12 cellular contexts compared by ENCODE assay signal in genomic region chr9:32069169-32069813, GRCh38.
DNase-seq lines count a peak whose midpoint lies in the region; ATAC-seq and TF ChIP-seq lines count a peak whose summit lies in the region.
"Had no signal": no experiment of that assay in that cellular context is flagged by ENCODE, and none has a peak within 500 bp of the region (broad histone marks: within the 10 kb centered on the region; RNA-seq: fewer than 3 reads in every experiment).

No MANE protein-coding gene starts in this region.

- H3K27me3 Mint-ChIP-seq in MCF 10A (ENCODE audit: insufficient read depth, unreplicated experiment) (peaks cover 71% of the 10 kb centered on the region), chondrocyte (ENCODE audit: low read depth) (peaks cover 9% of the 10 kb centered on the region), Calu3 (ENCODE audit: unreplicated experiment) (no peaks in the 10 kb centered on the region), T-cell (no peaks in the 10 kb centered on the region)

- H3K4me3 ChIP-seq in breast epithelium (no peak overlapping the region), Karpas-422 (ENCODE audit: low read length) (no peak overlapping the region), upper lobe of right lung (no peak overlapping the region)
- H3K4me3 ChIP-seq: lung, upper lobe of left lung had no signal

- H3K4me1 Mint-ChIP-seq in MCF 10A (ENCODE audit: insufficient read depth, unreplicated experiment) (no peaks in the 10 kb centered on the region), chondrocyte (ENCODE audit: low read depth) (no peaks in the 10 kb centered on the region), Calu3 (ENCODE audit: low read depth, unreplicated experiment) (no peaks in the 10 kb centered on the region), T-cell (no peaks in the 10 kb centered on the region)

- no peaks in the 10 kb centered on the region for H3K27me3 ChIP-seq in breast epithelium
- no peaks in the 10 kb centered on the region for H3K27me3 ChIP-seq in Karpas-422 (ENCODE audit: low read length)
- no peaks in the 10 kb centered on the region for H3K27me3 ChIP-seq in upper lobe of right lung
- H3K27me3 ChIP-seq: upper lobe of left lung had no signal

- H3K36me3 ChIP-seq in breast epithelium (no peaks in the 10 kb centered on the region), Karpas-422 (ENCODE audit: insufficient read depth, low read length) (no peaks in the 10 kb centered on the region), upper lobe of right lung (no peaks in the 10 kb centered on the region)
- H3K36me3 ChIP-seq: upper lobe of left lung had no signal

- H3K9me3 ChIP-seq in breast epithelium (no peaks in the 10 kb centered on the region), Karpas-422 (ENCODE audit: low read length) (no peaks in the 10 kb centered on the region), upper lobe of right lung (no peaks in the 10 kb centered on the region)
- H3K9me3 ChIP-seq: upper lobe of left lung had no signal

- no peak overlapping the region for H2AFZ ChIP-seq in Karpas-422 (ENCODE audit: low read length)

- no peak overlapping the region for H3K4me3 Mint-ChIP-seq in MCF 10A (ENCODE audit: unreplicated experiment)
- no peak overlapping the region for H3K4me3 Mint-ChIP-seq in chondrocyte (ENCODE audit: unreplicated experiment)
- no peak overlapping the region for H3K4me3 Mint-ChIP-seq in Calu3 (ENCODE audit: low read depth, unreplicated experiment)
- H3K4me3 Mint-ChIP-seq in T-cell, result no peak overlapping the region

- no peak for ATAC-seq in upper lobe of right lung
- ATAC-seq in T-cell (replicated peaks in 1 of 4), result no peak

- no peak overlapping the region for H3K27ac Mint-ChIP-seq in MCF 10A (ENCODE audit: low read depth, unreplicated experiment)
- H3K27ac Mint-ChIP-seq in chondrocyte (ENCODE audit: unreplicated experiment), result no peak overlapping the region
- no peak overlapping the region for H3K27ac Mint-ChIP-seq in Calu3 (ENCODE audit: unreplicated experiment)
- no peak overlapping the region for H3K27ac Mint-ChIP-seq in T-cell

- no peaks in the 10 kb centered on the region for H3K9me2 ChIP-seq in Karpas-422 (replicated peaks; ENCODE audit: insufficient read depth, low read length)

- POLR2A ChIA-PET in MCF 10A (lab: Yijun Ruan, JAX) (no interaction called here), T-cell (lab: Charles Lee) (interaction anchor here in 1 of 2 donors (0.6 kb wide), 1 partner anchor 22 kb away, joined by 3 read pairs; no protein-coding TSS in a partner anchor)

- H3K4me2 ChIP-seq in Karpas-422 (ENCODE audit: low read depth, low read length, poor library complexity, severe bottlenecking), result no peak overlapping the region

- H3K9me3 Mint-ChIP-seq in MCF 10A (ENCODE audit: unreplicated experiment) (no peaks in the 10 kb centered on the region), chondrocyte (ENCODE audit: low read depth) (no peaks in the 10 kb centered on the region), Calu3 (ENCODE audit: low read depth, unreplicated experiment) (no peaks in the 10 kb centered on the region), T-cell (no peaks in the 10 kb centered on the region)

- intact Hi-C loops in MCF 10A (cut with micrococcal nuclease), result no loop called here
- intact Hi-C loops in breast epithelium (cut with DNase I; ENCODE audit: low total_unique reads), result no loop called here
- intact Hi-C loops in upper lobe of right lung (cut with DNase I), result no loop called here
- intact Hi-C loops in Calu3 (cut with micrococcal nuclease; ENCODE audit: unreplicated experiment), result no loop called here

- DNase-seq in MCF 10A (ENCODE audit: unreplicated experiment), result peak; percentile 28
- no peak for DNase-seq in breast epithelium (ENCODE audit: low spot score in 2 of 2)
- peak; percentile 73 for DNase-seq in Karpas-422
- no peak for DNase-seq in chondrocyte (ENCODE audit: low spot score)
- DNase-seq in upper lobe of right lung, result no peak
- DNase-seq in Calu3, result no peak
- no peak for DNase-seq in NCI-H2029 treated with DMSO at 0.1 percent for 48 hours (lab: John Stamatoyannopoulos, UW)
- DNase-seq in T-cell, result no peak
- DNase-seq: activated CD4-positive, CD25-positive, alpha-beta regulatory T cell; cerebellar nuclear complex had no signal

- H3K27ac ChIP-seq in breast epithelium (no peak overlapping the region), Karpas-422 (ENCODE audit: low read length) (no peak overlapping the region), upper lobe of right lung (no peak overlapping the region)
- H3K27ac ChIP-seq: upper lobe of left lung had no signal

- no peaks in the 10 kb centered on the region for H4K20me1 ChIP-seq in Karpas-422 (ENCODE audit: insufficient read depth, low read depth, low read length)

- no peak for TF ChIP-seq POLR2A in breast epithelium (IDR thresholded peaks at IDR 0.05)

- H3K36me3 Mint-ChIP-seq in MCF 10A (ENCODE audit: insufficient read depth, unreplicated experiment) (no peaks in the 10 kb centered on the region), chondrocyte (ENCODE audit: low read depth) (no peaks in the 10 kb centered on the region), Calu3 (ENCODE audit: insufficient read depth, unreplicated experiment) (no peaks in the 10 kb centered on the region), T-cell (no peaks in the 10 kb centered on the region)

- no peak overlapping the region for H3K9ac ChIP-seq in Karpas-422 (ENCODE audit: low read length)

- CTCF ChIA-PET in MCF 10A (lab: Yijun Ruan, JAX), result interaction anchor here (0.5 to 3.0 kb wide), 17 partner anchors 8 to 1056 kb away, joined by 3 to 10 read pairs (median 3); no protein-coding TSS in a partner anchor
- CTCF ChIA-PET in Calu3 (lab: Charles Lee), result no interaction called here
- CTCF ChIA-PET in T-cell (lab: Charles Lee), result interaction anchor here in 1 of 2 donors (0.6 kb wide), 1 partner anchor 831 kb away, joined by 3 read pairs; no protein-coding TSS in a partner anchor

- H3K79me2 ChIP-seq in Karpas-422 (ENCODE audit: low read length), result no peaks in the 10 kb centered on the region

- H3K4me1 ChIP-seq in breast epithelium (no peaks in the 10 kb centered on the region), Karpas-422 (ENCODE audit: low read length) (no peaks in the 10 kb centered on the region), upper lobe of right lung (no peaks in the 10 kb centered on the region)
- H3K4me1 ChIP-seq: upper lobe of left lung had no signal

- no TSS peak for BruUV-seq in MCF 10A (replicated peaks; lab: Mats Ljungman, UMichigan)
- no TSS peak for BruUV-seq in Calu3 (replicated peaks; lab: Mats Ljungman, UMichigan)

- TF ChIP-seq CTCF in MCF 10A (IDR thresholded peaks at IDR 0.05; ENCODE audit: unreplicated experiment), result peak; percentile 38
- TF ChIP-seq CTCF in breast epithelium (IDR thresholded peaks at IDR 0.05), result no peak
- TF ChIP-seq CTCF in chondrocyte (IDR thresholded peaks at IDR 0.05), result peak; percentile 57
- peak; percentile 7 for TF ChIP-seq CTCF in upper lobe of right lung (IDR thresholded peaks at IDR 0.05)
- no peak for TF ChIP-seq CTCF in Calu3 (IDR thresholded peaks at IDR 0.05; ENCODE audit: unreplicated experiment)

Comparison
In these comparisons a context has a peak if more than half of its experiments do, and no peak if none do; other contexts are left out.
1. DNase-seq: peak in MCF 10A (single experiment) and Karpas-422 (single experiment); none in breast epithelium (0 of 2), chondrocyte (single experiment), upper lobe of right lung (single experiment), Calu3 (single experiment), NCI-H2029 treated with DMSO at 0.1 percent for 48 hours (single experiment) and T-cell (0 of 34).
2. CTCF ChIP-seq: peak in MCF 10A (single experiment), chondrocyte (single experiment) and upper lobe of right lung (single experiment); none in breast epithelium (0 of 3) and Calu3 (single experiment).